Comparison of ENCODE assay signal across 10 cellular contexts in genomic region chrX:17692709-17693346, GRCh38. TPM values are rescaled to one million over a fixed set of nuclear protein-coding genes. Genes with fewer than 3 reads are reported as not detected.
DNase-seq lines count a peak whose midpoint lies in the region; ATAC-seq, FAIRE-seq and TF ChIP-seq lines count a peak whose summit lies in the region.
"Had no signal": no experiment of that assay in that cellular context is flagged by ENCODE, and none has a peak within 500 bp of the region (broad histone marks: within the 10 kb centered on the region; RNA-seq: fewer than 3 reads in every experiment).

No MANE protein-coding gene starts in this region.

- H3K79me2 ChIP-seq in GM23338 (replicated peaks; ENCODE audit: insufficient read depth) (no peaks in the 10 kb centered on the region), H1 (ENCODE audit: control insufficient read depth in 1 of 2, insufficient read depth in 2 of 2, low read length in 2 of 2) (no peaks in the 10 kb centered on the region)

- H3K9me2 ChIP-seq in GM23338 (ENCODE audit: insufficient read depth): no peaks in the 10 kb centered on the region

- H2AFZ ChIP-seq in GM23338 (no peak overlapping the region), H1 (ENCODE audit: low read length) (no peak overlapping the region)

- H2AK5ac ChIP-seq in H1 (ENCODE audit: low read depth, low read length): no peak overlapping the region

- no peak for TF ChIP-seq EP300 in H1 (IDR thresholded peaks at IDR 0.05; ENCODE audit: borderline replicate concordance in 1 of 2, low read depth in 2 of 2, low read length in 2 of 2)

- H3K36me3 ChIP-seq in GM23338 (ENCODE audit: insufficient read depth): no peaks in the 10 kb centered on the region
- no peaks in the 10 kb centered on the region for H3K36me3 ChIP-seq in H1 (ENCODE audit: control insufficient read depth in 2 of 4, insufficient read depth in 4 of 4, low read length in 3 of 4)
- H3K36me3 ChIP-seq: ascending aorta, heart right ventricle had no signal

- H3K4me1 ChIP-seq in GM23338 (ENCODE audit: insufficient read depth) (no peaks in the 10 kb centered on the region), H1 (replicated peaks in 1 of 4; ENCODE audit: control insufficient read depth in 3 of 4, insufficient read depth in 4 of 4, low read length in 3 of 4) (no peaks in the 10 kb centered on the region)

- no peaks in the 10 kb centered on the region for H3K9me3 Mint-ChIP-seq in GM23338

- H3K79me1 ChIP-seq in H1 (ENCODE audit: low read depth, low read length): no peaks in the 10 kb centered on the region

- H3K27me3 ChIP-seq in AG04450 (ENCODE audit: control insufficient read depth, insufficient read depth, low read length): no peaks in the 10 kb centered on the region
- H3K27me3 ChIP-seq in GM23338 (ENCODE audit: insufficient read depth): no peaks in the 10 kb centered on the region
- H3K27me3 ChIP-seq in H1 (replicated peaks in 1 of 4; ENCODE audit: control insufficient read depth in 3 of 4, extremely low read depth in 1 of 4, insufficient read depth in 3 of 4, low read length in 3 of 4): no peaks in the 10 kb centered on the region
- H3K27me3 ChIP-seq: ascending aorta had no signal

- no peak for TF ChIP-seq POLR2A in H1 (IDR thresholded peaks at IDR 0.05; ENCODE audit: control extremely low read depth in 1 of 2, low read depth in 2 of 2, low read length in 2 of 2)

- H2BK15ac ChIP-seq in H1 (ENCODE audit: low read length): no peak overlapping the region

- no peak overlapping the region for H2BK5ac ChIP-seq in H1 (ENCODE audit: low read depth, low read length)

- no peaks in the 10 kb centered on the region for H3F3A ChIP-seq in GM23338 (replicated peaks; ENCODE audit: low read depth)

- H3K9me3 ChIP-seq in AG04450 (ENCODE audit: control insufficient read depth, insufficient read depth, low read length): no peaks in the 10 kb centered on the region
- H3K9me3 ChIP-seq in H1 (ENCODE audit: insufficient read depth in 2 of 2, low read depth in 1 of 2, low read length in 1 of 2): no peaks in the 10 kb centered on the region
- H3K9me3 ChIP-seq: ascending aorta, heart right ventricle had no signal

- CTCF ChIA-PET in AG04450 (lab: Charles Lee): interaction anchor here (1.3 to 1.6 kb wide), 2 partner anchors 449 to 450 kb away, joined by 4 to 8 read pairs; no protein-coding TSS in a partner anchor
- CTCF ChIA-PET in H1 (lab: Charles Lee; ENCODE audit: partially characterized antibody): interaction anchor here (1.0 to 1.2 kb wide), 2 partner anchors 126 to 157 kb away, joined by 3 to 4 read pairs; no protein-coding TSS in a partner anchor

- no peak overlapping the region for H2BK120ac ChIP-seq in H1 (replicated peaks; ENCODE audit: low read depth, low read length)

- TF ChIP-seq CTCF in AG04450 (IDR thresholded peaks at IDR 0.05; ENCODE audit: low read depth, low read length) (no peak), GM23338 (conservative IDR thresholded peaks at IDR 0.05; ENCODE audit: low read depth in 2 of 2) (no peak), H1 (IDR thresholded peaks at IDR 0.05; ENCODE audit: control extremely low read depth in 1 of 3, insufficient read depth in 1 of 3, low read depth in 1 of 3, low read length in 3 of 3) (no peak)

- H3K4me3 ChIP-seq in AG04450 (ENCODE audit: low read depth, low read length) (no peak overlapping the region), GM23338 (no peak overlapping the region), H1 (ENCODE audit: extremely low read depth in 1 of 4, insufficient read depth in 2 of 4, low read depth in 3 of 4, low read length in 4 of 4) (no peak overlapping the region)
- H3K4me3 ChIP-seq: ascending aorta, heart right ventricle had no signal

- DNase-seq in AG04450 (ENCODE audit: low read depth, low spot score): peak; percentile 24
- peak; percentile 55 for DNase-seq in GM23338 (ENCODE audit: low spot score)
- DNase-seq in NCI-H510A treated with DMSO at 0.1 percent for 48 hours (lab: John Stamatoyannopoulos, UW): peak; percentile 83
- no peak for DNase-seq in H1 (ENCODE audit: low read depth in 1 of 2, low spot score in 2 of 2)
- no peak for DNase-seq in CD1c-positive myeloid dendritic cell (ENCODE audit: extremely low spot score)
- DNase-seq in activated CD8-positive, alpha-beta memory T cell treated with anti-CD3 and anti-CD28 coated beads, Interleukin-2, amount 50 U/mL, for 48 hours: no peak

- no peak overlapping the region for H3K18ac ChIP-seq in H1 (ENCODE audit: extremely low read depth, low read length)

- no peak overlapping the region for H3K4me3 Mint-ChIP-seq in GM23338

- H3K4me2 ChIP-seq in GM23338: no peak overlapping the region
- H3K4me2 ChIP-seq in H1 (ENCODE audit: insufficient read depth in 1 of 2, low read depth in 2 of 2, low read length in 2 of 2): no peak overlapping the region

- H3K4ac ChIP-seq in H1 (replicated peaks; ENCODE audit: insufficient read length, low read depth, low read length): no peak overlapping the region

- no peaks in the 10 kb centered on the region for H3K27me3 Mint-ChIP-seq in GM23338 (ENCODE audit: insufficient read depth, low read depth, poor library complexity)

- no peak overlapping the region for H3K14ac ChIP-seq in H1 (ENCODE audit: insufficient read length)

- H4K20me1 ChIP-seq in GM23338 (replicated peaks; ENCODE audit: insufficient read depth) (no peaks in the 10 kb centered on the region), H1 (replicated peaks in 1 of 2; ENCODE audit: control insufficient read depth in 1 of 2, insufficient read depth in 2 of 2, low read length in 2 of 2) (no peaks in the 10 kb centered on the region)

- no peak overlapping the region for H3K27ac ChIP-seq in AG04450 (ENCODE audit: low read depth, low read length)
- H3K27ac ChIP-seq in GM23338 (ENCODE audit: low read depth): no peak overlapping the region
- no peak overlapping the region for H3K27ac ChIP-seq in H1 (ENCODE audit: low read depth, low read length)
- H3K27ac ChIP-seq: ascending aorta, heart right ventricle had no signal

- POLR2A ChIA-PET in AG04450 (lab: Yijun Ruan, JAX): interaction anchor here (0.6 kb wide), 1 partner anchor 13 kb away, joined by 4 read pairs; no protein-coding TSS in a partner anchor
- POLR2A ChIA-PET in H1 (lab: Charles Lee; ENCODE audit: partially characterized antibody): no interaction called here

- H3K27ac Mint-ChIP-seq in GM23338: no peak overlapping the region

- no peaks in the 10 kb centered on the region for H3K23me2 ChIP-seq in H1 (ENCODE audit: low read depth, low read length)

- no peak for TF ChIP-seq RAD21 in H1 (IDR thresholded peaks at IDR 0.05 in 1 of 2, conservative IDR thresholded peaks at IDR 0.05 in 1 of 2; ENCODE audit: low read depth in 2 of 2, low read length in 2 of 2)

- no peak overlapping the region for H4K8ac ChIP-seq in H1 (ENCODE audit: extremely low read depth, insufficient read depth, low read length)

- H2BK12ac ChIP-seq in H1 (ENCODE audit: low read depth, low read length): no peak overlapping the region

- no peak overlapping the region for H4K91ac ChIP-seq in H1 (replicated peaks; ENCODE audit: insufficient read length, low read length)

- no peak overlapping the region for H3K23ac ChIP-seq in H1 (ENCODE audit: insufficient read length)

- H3K4me1 Mint-ChIP-seq in GM23338: peaks cover 6% of the 10 kb centered on the region; the same call in 2 of the 3 replicates

- peak; percentile 76 for ATAC-seq in GM23338
- ATAC-seq in HG03457 (IDR thresholded peaks at IDR 0.05; ENCODE audit: unreplicated experiment): no peak
- no peak for ATAC-seq in GM19467 (IDR thresholded peaks at IDR 0.05; ENCODE audit: unreplicated experiment)
- ATAC-seq: heart right ventricle had no signal

- FAIRE-seq in H1 (lab: Jason Lieb, UNC): peak; percentile 77

- H4K5ac ChIP-seq in H1 (ENCODE audit: insufficient read length, low read depth, low read length): no peak overlapping the region

- H3K9ac ChIP-seq in H1 (replicated peaks in 1 of 4; ENCODE audit: extremely low read depth in 1 of 4, low read depth in 3 of 4, low read length in 3 of 4): no peak overlapping the region

- 73% methylated on average over 4 of the region's 5 CpGs; no CpG with 5 or more reads in 1 of the 2 experiments for WGBS in H1 (ENCODE audit: extremely low coverage in 1 of 2, insufficient coverage in 1 of 2, insufficient read length in 1 of 2, insufficient replicate concordance in 2 of 2, low coverage in 1 of 2, low lambda C conversion rate in 2 of 2, missing lambda C conversion rate in 1 of 2), 2 experiments

- no peak overlapping the region for H2BK20ac ChIP-seq in H1 (ENCODE audit: low read length)

- no peaks in the 10 kb centered on the region for H3K36me3 Mint-ChIP-seq in GM23338 (ENCODE audit: low read depth)

- H3K56ac ChIP-seq in H1 (replicated peaks; ENCODE audit: insufficient read length, low read depth, low read length): no peak overlapping the region

TF ChIP-seq in GM23338, 12 proteins besides CTCF, POLR2A, EP300 and RAD21:
- TF ChIP-seq JUNB (IDR thresholded peaks at IDR 0.05; ENCODE audit: unreplicated experiment) (no peak), CREB1 (CRISPR knock-in tag; IDR thresholded peaks at IDR 0.05; ENCODE audit: low read depth) (peak; percentile 87)

TF ChIP-seq in H1, 55 proteins besides CTCF, POLR2A, EP300 and RAD21:
- TF ChIP-seq CREB1 (IDR thresholded peaks at IDR 0.05) (0 out of 2 replicates have a peak, but pooled peaks have one; percentile 8), JUND (IDR thresholded peaks at IDR 0.05; ENCODE audit: low read length) (peak; percentile 90), JUN (IDR thresholded peaks at IDR 0.05; ENCODE audit: low read depth, low read length) (peak; percentile 20; the same call in 1 of the 2 replicates), ZNF274 (IDR thresholded peaks at IDR 0.05; ENCODE audit: borderline replicate concordance, extremely low read depth, low read length) (no peak)

RNA-seq across cellular contexts. Expression of gene SCML1, which starts 44.5 kb away (rescaled TPM):
- polyA plus RNA-seq in AG04450 (2011; rRNA removed) (10.1 and 13.2 TPM in 2 replicates), GM23338 (2016; fragmentation: Nextera tagmentation; extraction: Ambion mirVana) (4.8 and 6.4 TPM in 2 replicates), H1 (2011; rRNA removed) (1.4 and 2.2 TPM in 2 replicates)
- 4.0 and 5.1 TPM in 2 replicates for polyA minus RNA-seq in AG04450 (2011; rRNA and poly(A)+ RNA removed)
- total RNA-seq in GM23338 (2014; rRNA removed; shearing (Covaris generic)): 4.0 and 5.4 TPM in 2 replicates
- total RNA-seq in H1 (2021; fragmentation: NEBNext Ultra II Directional; extraction: Animal tissue kit (Norgen Biotek cat#: 25700)): 2.0 and 2.5 TPM in 2 replicates
- 2.6 TPM for polyA plus RNA-seq in H1 (2011; cell fraction: cytosol; rRNA removed)
- polyA plus RNA-seq in H1 (2011; cell fraction: nucleus; rRNA removed): 2.4 TPM
- polyA plus RNA-seq in H1 (2012, experiment 1 of 2): 1.1 to 1.7 TPM (median 1.5 TPM) in 4 replicates
- polyA plus RNA-seq in H1 (2012, experiment 2 of 2): 0.09 TPM
- 4.3 TPM for polyA plus RNA-seq in H1 (2013, experiment 1 of 2)
- polyA plus RNA-seq in H1 (2013, experiment 2 of 2): 4.3 TPM
- 3.2 and 3.4 TPM in 2 replicates for polyA minus RNA-seq in H1 (2011; rRNA and poly(A)+ RNA removed)
- not detected for polyA minus RNA-seq in H1 (2011; cell fraction: cytosol; rRNA and poly(A)+ RNA removed)
- 1.7 TPM for polyA minus RNA-seq in H1 (2011; cell fraction: nucleus; rRNA and poly(A)+ RNA removed)

Comparison
In these comparisons a context has a peak if more than half of its experiments do, and no peak if none do; other contexts are left out.
1. DNase-seq: peak in AG04450 (single experiment), GM23338 (single experiment) and NCI-H510A treated with DMSO at 0.1 percent for 48 hours (single experiment); none in H1 (0 of 2), CD1c-positive myeloid dendritic cell (single experiment) and activated CD8-positive, alpha-beta memory T cell treated with anti-CD3 and anti-CD28 coated beads, Interleukin-2, amount 50 U/mL, for 48 hours (single experiment).